22 cellular contexts compared by ENCODE assay signal in genomic region chr17:78674156-78674555, GRCh38.
DNase-seq lines count a peak whose midpoint lies in the region; ATAC-seq, FAIRE-seq and TF ChIP-seq lines count a peak whose summit lies in the region.
"Had no signal": no experiment of that assay in that cellular context is flagged by ENCODE, and none has a peak within 500 bp of the region (broad histone marks: within the 10 kb centered on the region; RNA-seq: fewer than 3 reads in every experiment).

No MANE protein-coding gene starts in this region.

- H3K27me3 ChIP-seq in psoas muscle (ENCODE audit: insufficient read depth in 3 of 3, low read length in 2 of 3) (no peaks in the 10 kb centered on the region), SJCRH30 (no peaks in the 10 kb centered on the region)
- H3K27me3 ChIP-seq: heart right ventricle, sigmoid colon had no signal

- H3K4me3 ChIP-seq in psoas muscle (no peak overlapping the region), SJCRH30 (no peak overlapping the region), kidney (ENCODE audit: low read length in 2 of 2) (no peak overlapping the region)
- H3K4me3 ChIP-seq: heart right ventricle, K562, sigmoid colon had no signal

- H3K36me3 ChIP-seq in psoas muscle (ENCODE audit: insufficient read depth in 1 of 2, low read depth in 1 of 2) (peaks cover 0 to 38% of the 10 kb centered on the region in 2 donors), SJCRH30 (no peaks in the 10 kb centered on the region; the same call in none of the 2 replicates), kidney (ENCODE audit: control insufficient read depth in 1 of 2, insufficient read depth in 2 of 2, low read length in 2 of 2) (peaks cover 22 to 24% of the 10 kb centered on the region in 2 donors)

- WGBS in psoas muscle, 3 donors, result 38 to 54% (median 47%) methylated on average over 5 of the region's 5 CpGs

- H3K27ac ChIP-seq in psoas muscle, result peak overlapping the region; percentile 67
- no peak overlapping the region for H3K27ac ChIP-seq in SJCRH30
- no peak overlapping the region for H3K27ac ChIP-seq in kidney (ENCODE audit: low read depth in 2 of 2, low read length in 2 of 2)
- H3K27ac ChIP-seq: heart right ventricle, sigmoid colon had no signal

- intact Hi-C loops in psoas muscle (cut with DNase I), result no loop called here
- intact Hi-C loops in kidney (cut with DNase I), result no loop called here

- DNase-seq in NCI-H1105 treated with DMSO at 0.1 percent for 48 hours (lab: John Stamatoyannopoulos, UW) (peak; percentile 90), NCI-H1105 (lab: John Stamatoyannopoulos, UW) (no peak), NCI-H2196 (lab: John Stamatoyannopoulos, UW; ENCODE audit: unreplicated experiment) (peak; percentile 89), cerebellum (ENCODE audit: low spot score) (peak; percentile 79), psoas muscle (no peak), SJCRH30 (no peak), kidney (no peak)
- DNase-seq: activated T-cell treated with anti-CD3 and anti-CD28 coated beads, Interleukin-2, amount 50 U/mL, for 48 hours; CD8-positive, alpha-beta memory T cell; effector CD4-positive, alpha-beta T cell; GF-D8; heart right ventricle; left cardiac atrium; naive thymus-derived CD8-positive, alpha-beta T cell; NCI-H146; NCI-H510A treated with DMSO at 0.1 percent for 48 hours; sigmoid colon; T-cell had no signal

- ATAC-seq in psoas muscle (no peak), GM21619 (IDR thresholded peaks at IDR 0.05; ENCODE audit: unreplicated experiment) (no peak)
- ATAC-seq: left cardiac atrium, Panc1 had no signal

- no peak overlapping the region for H3K9ac ChIP-seq in kidney (ENCODE audit: low read length in 2 of 2)

- TF ChIP-seq CTCF in psoas muscle (IDR thresholded peaks at IDR 0.05) (no peak), kidney (IDR thresholded peaks at IDR 0.05; ENCODE audit: borderline replicate concordance, extremely low read depth, insufficient read depth) (no peak)

- FAIRE-seq in kidney (lab: Jason Lieb, UNC), result no peak
- FAIRE-seq: K562, TTC549 had no signal

- peaks cover 65% of the 10 kb centered on the region for H3K4me1 ChIP-seq in psoas muscle
- H3K4me1 ChIP-seq in SJCRH30, result peaks cover 10% of the 10 kb centered on the region
- H3K4me1 ChIP-seq in kidney (ENCODE audit: control insufficient read depth in 1 of 2, insufficient read depth in 1 of 2, low read depth in 1 of 2, low read length in 2 of 2), result no peaks in the 10 kb centered on the region
- H3K4me1 ChIP-seq: sigmoid colon had no signal

- H3K9me3 ChIP-seq in psoas muscle, result no peaks in the 10 kb centered on the region
- no peaks in the 10 kb centered on the region for H3K9me3 ChIP-seq in SJCRH30 (replicated peaks)
- H3K9me3 ChIP-seq in kidney (ENCODE audit: control insufficient read depth in 1 of 2, low read length in 2 of 2), result no peaks in the 10 kb centered on the region
- H3K9me3 ChIP-seq: heart right ventricle, sigmoid colon had no signal

Comparison
In these comparisons a context has a peak if more than half of its experiments do, and no peak if none do; other contexts are left out.
1. DNase-seq: peak in NCI-H1105 treated with DMSO at 0.1 percent for 48 hours (single experiment), NCI-H2196 (single experiment) and cerebellum (single experiment); none in NCI-H1105 (single experiment), psoas muscle (0 of 2), SJCRH30 (0 of 2) and kidney (single experiment).